15 cellular contexts compared by ENCODE assay signal in the genomic region with DNA sequence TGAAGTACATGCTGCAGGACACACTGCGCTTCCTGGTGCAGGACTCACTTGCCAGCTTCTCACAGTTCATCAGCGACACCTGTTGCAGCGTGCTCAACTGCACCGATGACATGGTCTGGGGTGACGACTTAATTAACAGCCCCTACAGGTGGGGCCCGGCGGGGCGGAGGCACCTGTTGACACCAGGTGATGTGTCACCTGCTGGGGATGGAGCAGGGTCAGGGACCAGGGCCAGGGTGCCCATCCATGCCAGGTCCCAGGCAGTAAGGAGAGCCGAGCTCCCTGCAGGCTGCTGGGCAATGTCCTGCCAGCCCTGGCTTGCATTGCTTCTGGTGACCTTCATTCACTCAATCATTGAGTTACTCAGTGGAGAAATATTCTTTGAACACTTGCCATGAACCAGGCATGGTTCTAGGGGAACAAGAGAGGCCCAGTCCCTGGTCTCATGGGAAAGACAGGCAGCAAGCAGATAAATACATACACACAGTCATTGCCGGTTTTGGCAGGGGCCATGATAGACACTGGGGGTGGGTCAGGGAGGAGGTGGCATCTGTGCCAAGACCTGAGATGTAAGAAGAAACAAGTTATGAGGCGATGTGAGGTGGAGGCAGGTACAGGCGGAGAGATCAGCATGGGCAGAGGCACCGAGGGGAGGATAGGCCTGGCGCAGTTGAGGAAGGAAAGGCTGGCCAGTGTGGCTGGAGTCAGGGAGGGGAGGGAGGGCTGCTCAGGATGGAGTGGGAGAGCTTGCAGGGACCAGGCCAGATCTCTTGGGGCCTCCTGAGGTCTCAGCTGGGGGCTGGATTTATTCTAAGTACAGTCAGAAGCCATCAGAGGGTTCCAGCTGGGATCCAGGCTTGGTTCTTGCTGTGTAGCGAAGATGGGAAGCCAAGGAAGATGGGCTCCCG. TPM values are rescaled to one million over a fixed set of nuclear protein-coding genes. Genes with fewer than 3 reads are reported as not detected.
DNase-seq lines count a peak whose midpoint lies in the region; ATAC-seq and TF ChIP-seq lines count a peak whose summit lies in the region.
"Had no signal": no experiment of that assay in that cellular context is flagged by ENCODE, and none has a peak within 500 bp of the region (broad histone marks: within the 10 kb centered on the region; RNA-seq: fewer than 3 reads in every experiment).

No MANE protein-coding gene starts in this region.

- no peaks in the 10 kb centered on the region for H3K36me3 Mint-ChIP-seq in mesothelial cell of epicardium
- H3K36me3 Mint-ChIP-seq in activated CD8-positive, alpha-beta memory T cell treated with anti-CD3 and anti-CD28 coated beads, Interleukin-2, amount 10 ng/mL, durations not matched to agents 7 days and 5 days, result no peaks in the 10 kb centered on the region
- H3K36me3 Mint-ChIP-seq: natural killer cell treated with Interleukin-12 subunit alpha and Interleukin-12 subunit beta and Interleukin-15 and Interleukin-18, amount 100 ng/mL, for 72 hours had no signal

- H3K4me3 ChIP-seq in fibroblast of the aortic adventitia (ENCODE audit: low read depth, low read length) (no peak overlapping the region), skeletal muscle cell (ENCODE audit: low read depth, low read length) (no peak overlapping the region)
- H3K4me3 ChIP-seq: suprapubic skin had no signal

- no peak overlapping the region for H3K27ac Mint-ChIP-seq in mesothelial cell of epicardium
- H3K27ac Mint-ChIP-seq in activated CD8-positive, alpha-beta memory T cell treated with anti-CD3 and anti-CD28 coated beads, Interleukin-2, amount 10 ng/mL, durations not matched to agents 7 days and 5 days, result no peak overlapping the region
- H3K27ac Mint-ChIP-seq: dendritic cell treated with granulocyte-macrophage colony-stimulating factor and Interleukin-4, amounts not matched to agents 40 ng/mL and 50 ng/mL, for 4 days had no signal

- in situ Hi-C loops in G401 (cut with HindIII; ENCODE audit: low sequenced_read_pairs), result no loop called here

- H3K9me3 Mint-ChIP-seq in mesothelial cell of epicardium, result no peaks in the 10 kb centered on the region
- no peaks in the 10 kb centered on the region for H3K9me3 Mint-ChIP-seq in activated CD8-positive, alpha-beta memory T cell treated with anti-CD3 and anti-CD28 coated beads, Interleukin-2, amount 10 ng/mL, durations not matched to agents 7 days and 5 days (ENCODE audit: low read depth)
- H3K9me3 Mint-ChIP-seq: dendritic cell treated with granulocyte-macrophage colony-stimulating factor and Interleukin-4, amounts not matched to agents 40 ng/mL and 50 ng/mL, for 4 days; natural killer cell treated with Interleukin-12 subunit alpha and Interleukin-12 subunit beta and Interleukin-15 and Interleukin-18, amount 100 ng/mL, for 72 hours had no signal

- no peak for ATAC-seq in activated CD8-positive, alpha-beta memory T cell treated with anti-CD3 and anti-CD28 coated beads, Interleukin-2, amount 10 ng/mL, durations not matched to agents 7 days and 5 days
- ATAC-seq: natural killer cell treated with Interleukin-12 subunit alpha and Interleukin-12 subunit beta and Interleukin-15 and Interleukin-18, amount 100 ng/mL, for 72 hours had no signal

- H3K4me1 Mint-ChIP-seq in mesothelial cell of epicardium, result no peaks in the 10 kb centered on the region
- H3K4me1 Mint-ChIP-seq in activated CD8-positive, alpha-beta memory T cell treated with anti-CD3 and anti-CD28 coated beads, Interleukin-2, amount 10 ng/mL, durations not matched to agents 7 days and 5 days, result no peaks in the 10 kb centered on the region

- no peak for TF ChIP-seq CTCF in fibroblast of the aortic adventitia (IDR thresholded peaks at IDR 0.05; ENCODE audit: insufficient read depth, low read length)
- no peak for TF ChIP-seq CTCF in mesothelial cell of epicardium (IDR thresholded peaks at IDR 0.05; ENCODE audit: unreplicated experiment)

- CTCF ChIA-PET in activated CD8-positive, alpha-beta memory T cell treated with anti-CD3 and anti-CD28 coated beads, Interleukin-2, amount 10 ng/mL, durations not matched to agents 7 days and 5 days (lab: Charles Lee), result no interaction called here

- DNase-seq in G401 (ENCODE audit: low spot score), result peak; percentile 6
- peak; percentile 87 for DNase-seq in amniotic epithelial cell (ENCODE audit: low read depth)
- DNase-seq in fibroblast of the aortic adventitia (ENCODE audit: low read depth), result peak; percentile 70
- DNase-seq in skeletal muscle cell (ENCODE audit: low read depth), result peak; percentile 5
- DNase-seq in mesothelial cell of epicardium (ENCODE audit: low spot score in 2 of 2, unreplicated experiment in 2 of 2), result no peak
- DNase-seq in SW 1271 (lab: John Stamatoyannopoulos, UW), result no peak
- DNase-seq in NCI-H1417 treated with DMSO at 0.1 percent for 48 hours (lab: John Stamatoyannopoulos, UW), result no peak
- DNase-seq in activated CD8-positive, alpha-beta memory T cell treated with anti-CD3 and anti-CD28 coated beads, Interleukin-2, amount 10 ng/mL, durations not matched to agents 7 days and 5 days, result no peak
- DNase-seq: activated naive CD4-positive, alpha-beta T cell treated with Interleukin-2 at 50 U/mL for 16 hours; COR-L47; NCI-H1105; small intestine had no signal

- no peaks in the 10 kb centered on the region for H3K27me3 Mint-ChIP-seq in mesothelial cell of epicardium (ENCODE audit: low read depth)
- H3K27me3 Mint-ChIP-seq in activated CD8-positive, alpha-beta memory T cell treated with anti-CD3 and anti-CD28 coated beads, Interleukin-2, amount 10 ng/mL, durations not matched to agents 7 days and 5 days, result no peaks in the 10 kb centered on the region
- H3K27me3 Mint-ChIP-seq: dendritic cell treated with granulocyte-macrophage colony-stimulating factor and Interleukin-4, amounts not matched to agents 40 ng/mL and 50 ng/mL, for 4 days; natural killer cell treated with Interleukin-12 subunit alpha and Interleukin-12 subunit beta and Interleukin-15 and Interleukin-18, amount 100 ng/mL, for 72 hours had no signal

- H3K4me3 Mint-ChIP-seq in mesothelial cell of epicardium, result no peak overlapping the region
- H3K4me3 Mint-ChIP-seq in activated CD8-positive, alpha-beta memory T cell treated with anti-CD3 and anti-CD28 coated beads, Interleukin-2, amount 10 ng/mL, durations not matched to agents 7 days and 5 days, result no peak overlapping the region
- H3K4me3 Mint-ChIP-seq: dendritic cell treated with granulocyte-macrophage colony-stimulating factor and Interleukin-4, amounts not matched to agents 40 ng/mL and 50 ng/mL, for 4 days; natural killer cell treated with Interleukin-12 subunit alpha and Interleukin-12 subunit beta and Interleukin-15 and Interleukin-18, amount 100 ng/mL, for 72 hours had no signal

RNA-seq across cellular contexts. Expression of gene DNAH1, which starts 30.8 kb away (rescaled TPM):
- 1.2 and 2.5 TPM in 2 replicates for total RNA-seq in G401 (2014; rRNA removed; shearing (Covaris generic))
- total RNA-seq in fibroblast of the aortic adventitia (ENCODE audit: low replicate concordance), result 3.4 and 6.0 TPM in 2 replicates
- total RNA-seq in mesothelial cell of epicardium, result 8.2 to 9.5 TPM (median 8.4 TPM) in 3 replicates
- 10 to 100 TPM; 13.9 to 26.5 TPM for total RNA-seq in activated CD8-positive, alpha-beta memory T cell treated with anti-CD3 and anti-CD28 coated beads, Interleukin-2, amount 10 ng/mL, durations not matched to agents 7 days and 5 days

RNA-seq across cellular contexts. Expression of gene GLYCTK, which starts 59.2 kb away (rescaled TPM):
- total RNA-seq in G401 (2014; rRNA removed; shearing (Covaris generic)), result 14.8 and 24.5 TPM in 2 replicates
- 6.1 and 10.4 TPM in 2 replicates for total RNA-seq in fibroblast of the aortic adventitia (ENCODE audit: low replicate concordance)
- total RNA-seq in mesothelial cell of epicardium, result 9.0 to 10.7 TPM (median 10.6 TPM) in 3 replicates
- total RNA-seq in activated CD8-positive, alpha-beta memory T cell treated with anti-CD3 and anti-CD28 coated beads, Interleukin-2, amount 10 ng/mL, durations not matched to agents 7 days and 5 days, result 10 to 100 TPM; 23.2 to 29.4 TPM

Comparison
In these comparisons a context has a peak if more than half of its experiments do, and no peak if none do; other contexts are left out.
1. DNase-seq: peak in G401 (single experiment), amniotic epithelial cell (single experiment), fibroblast of the aortic adventitia (single experiment) and skeletal muscle cell (single experiment); none in mesothelial cell of epicardium (0 of 2), SW 1271 (0 of 2), NCI-H1417 treated with DMSO at 0.1 percent for 48 hours (single experiment) and activated CD8-positive, alpha-beta memory T cell treated with anti-CD3 and anti-CD28 coated beads, Interleukin-2, amount 10 ng/mL, durations not matched to agents 7 days and 5 days (single experiment).